Comparison of ENCODE assay signal across 6 cellular contexts in genomic region chr4:986428-986948, GRCh38. TPM values are rescaled to one million over a fixed set of nuclear protein-coding genes. Genes with fewer than 3 reads are reported as not detected.
DNase-seq lines count a peak whose midpoint lies in the region; ATAC-seq and TF ChIP-seq lines count a peak whose summit lies in the region.

No MANE protein-coding gene starts in this region.

- intact Hi-C loops in esophagus squamous epithelium (cut with DNase I) (no loop called here), spleen (cut with DNase I; ENCODE audit: low total_unique reads) (loop anchor here (10.0 kb wide), 1 partner anchor 222 kb away; no protein-coding TSS in a partner anchor)

- DNase-seq in esophagus squamous epithelium (lab: John Stamatoyannopoulos, UW) (no peak), spleen (no peak), NCI-H2081 (lab: John Stamatoyannopoulos, UW) (no peak)

- no peaks in the 10 kb centered on the region for H3K36me3 ChIP-seq in HUES64 (ENCODE audit: insufficient read depth, low read length)
- peaks cover 0 to 29% (median 0%) of the 10 kb centered on the region in 3 donors for H3K36me3 ChIP-seq in esophagus squamous epithelium
- peaks cover 0 to 26% (median 16%) of the 10 kb centered on the region in 6 donors for H3K36me3 ChIP-seq in spleen

- TF ChIP-seq CTCF in esophagus squamous epithelium (IDR thresholded peaks at IDR 0.05) (no peak), spleen (IDR thresholded peaks at IDR 0.05 in 8 of 11, conservative IDR thresholded peaks at IDR 0.05 in 3 of 11) (no peak)

- H3K27me3 ChIP-seq in HUES64 (ENCODE audit: insufficient read depth, low read length) = peaks cover 33% of the 10 kb centered on the region
- H3K27me3 ChIP-seq in esophagus squamous epithelium = no peaks in the 10 kb centered on the region
- no peaks in the 10 kb centered on the region for H3K27me3 ChIP-seq in spleen (replicated peaks in 1 of 7)

- peaks cover 12% of the 10 kb centered on the region; the same call in 1 of the 2 replicates for H3K4me1 ChIP-seq in HUES64 (ENCODE audit: insufficient read depth, low read length)
- peaks cover 23 to 44% (median 24%) of the 10 kb centered on the region in 3 donors for H3K4me1 ChIP-seq in esophagus squamous epithelium
- H3K4me1 ChIP-seq in spleen = peaks cover 21 to 48% (median 37%) of the 10 kb centered on the region in 6 donors

- WGBS in HUES64 = 16% methylated on average over 20 of the region's 20 CpGs
- 1% methylated on average over 13 to 15 of the region's 20 CpGs for WGBS in esophagus squamous epithelium, 2 donors
- WGBS in spleen, 5 donors = 2 to 4% (median 2%) methylated on average over 16 to 20 of the region's 20 CpGs

- peak overlapping the region; percentile 41; the same call in 1 of the 2 replicates for H3K9ac ChIP-seq in HUES64 (ENCODE audit: low read depth, low read length)

- H3K9me3 ChIP-seq in HUES64 (ENCODE audit: insufficient read depth, low read depth, low read length) (no peaks in the 10 kb centered on the region), esophagus squamous epithelium (no peaks in the 10 kb centered on the region), spleen (no peaks in the 10 kb centered on the region)

- H3K27ac ChIP-seq in HUES64 (ENCODE audit: low read depth, low read length) = no peak overlapping the region
- H3K27ac ChIP-seq in esophagus squamous epithelium = peak overlapping the region; percentile 66 to 82 (median 79)
- peak overlapping the region; percentile 44 to 90 (median 80) for H3K27ac ChIP-seq in spleen

- peak in 1 of 4 donors; percentile 12 for TF ChIP-seq POLR2A in esophagus squamous epithelium (IDR thresholded peaks at IDR 0.05)
- no peak for TF ChIP-seq POLR2A in spleen (IDR thresholded peaks at IDR 0.05)

- ATAC-seq in GM18868 (IDR thresholded peaks at IDR 0.05; ENCODE audit: unreplicated experiment) = peak; percentile 20
- ATAC-seq in GM21528 (IDR thresholded peaks at IDR 0.05; ENCODE audit: low FRiP score, unreplicated experiment) = no peak

- H3K4me3 ChIP-seq in HUES64 (ENCODE audit: low read length) (peak overlapping the region; percentile 59), esophagus squamous epithelium (peak overlapping the region; percentile 63 to 92 (median 84)), spleen (peak overlapping the region; percentile 50 to 93 (median 84))

RNA-seq across cellular contexts. Expression of gene IDUA, which starts 0.4 kb away (rescaled TPM):
- 0.85 TPM for polyA plus RNA-seq in HUES64 (2013, experiment 1 of 2)
- polyA plus RNA-seq in HUES64 (2013, experiment 2 of 2) = 0.38 TPM
- total RNA-seq in esophagus squamous epithelium (10 to 100 TPM in 2 of 4 donors, 1 to 10 TPM in 2; 4.3 to 20.5 (median 14.1) TPM), spleen (10 to 100 TPM; 18.3 to 58.3 (median 37.9) TPM)
- polyA plus RNA-seq in spleen = 10 to 100 TPM; 11.5 to 26.5 (median 19.1) TPM

RNA-seq across cellular contexts. Expression of gene SLC26A1, which starts 6.7 kb away (rescaled TPM):
- not detected for polyA plus RNA-seq in HUES64 (2013, experiment 1 of 2)
- 0.44 TPM for polyA plus RNA-seq in HUES64 (2013, experiment 2 of 2)
- total RNA-seq in esophagus squamous epithelium (not detected), spleen (under 1 TPM in 6 of 7 donors, not detected in 1; 0.07 to 0.68 (median 0.19) TPM)
- polyA plus RNA-seq in spleen = under 1 TPM; 0.24 to 0.48 (median 0.30) TPM

RNA-seq across cellular contexts. Expression of gene DGKQ, which starts 13.1 kb away (rescaled TPM):
- 4.7 TPM for polyA plus RNA-seq in HUES64 (2013, experiment 1 of 2)
- 4.6 TPM for polyA plus RNA-seq in HUES64 (2013, experiment 2 of 2)
- total RNA-seq in esophagus squamous epithelium = 10 to 100 TPM in 2 of 4 donors, 1 to 10 TPM in 2; 9.5 to 12.0 (median 10.7) TPM
- 10 to 100 TPM; 13.6 to 26.3 (median 17.0) TPM for total RNA-seq in spleen
- polyA plus RNA-seq in spleen = 10 to 100 TPM in 1 of 3 donors, 1 to 10 TPM in 2; 6.3 to 15.4 (median 9.3) TPM

RNA-seq across cellular contexts. Expression of gene FGFRL1, which starts 24.9 kb away (rescaled TPM):
- polyA plus RNA-seq in HUES64 (2013, experiment 1 of 2) = 11.8 TPM
- polyA plus RNA-seq in HUES64 (2013, experiment 2 of 2) = 17.2 TPM
- total RNA-seq in esophagus squamous epithelium (10 to 100 TPM in 1 of 4 donors, 1 to 10 TPM in 3; 2.8 to 10.1 (median 4.7) TPM), spleen (10 to 100 TPM in 5 of 7 donors, 1 to 10 TPM in 2; 7.9 to 20.6 (median 13.2) TPM)
- polyA plus RNA-seq in spleen = 1 to 10 TPM; 1.4 to 4.6 (median 1.5) TPM

RNA-seq across cellular contexts. Expression of gene TMEM175, which starts 54.2 kb away (rescaled TPM):
- polyA plus RNA-seq in HUES64 (2013, experiment 1 of 2) = 6.0 TPM
- polyA plus RNA-seq in HUES64 (2013, experiment 2 of 2) = 5.4 TPM
- total RNA-seq in esophagus squamous epithelium = 10 to 100 TPM in 3 of 4 donors, 1 to 10 TPM in 1; 8.4 to 22.9 (median 19.7) TPM
- 10 to 100 TPM; 38.2 to 76.8 (median 56.6) TPM for total RNA-seq in spleen
- 10 to 100 TPM; 59.4 to 83.9 (median 78.6) TPM for polyA plus RNA-seq in spleen
